1 cellular context compared by ENCODE assay signal in the genomic region with DNA sequence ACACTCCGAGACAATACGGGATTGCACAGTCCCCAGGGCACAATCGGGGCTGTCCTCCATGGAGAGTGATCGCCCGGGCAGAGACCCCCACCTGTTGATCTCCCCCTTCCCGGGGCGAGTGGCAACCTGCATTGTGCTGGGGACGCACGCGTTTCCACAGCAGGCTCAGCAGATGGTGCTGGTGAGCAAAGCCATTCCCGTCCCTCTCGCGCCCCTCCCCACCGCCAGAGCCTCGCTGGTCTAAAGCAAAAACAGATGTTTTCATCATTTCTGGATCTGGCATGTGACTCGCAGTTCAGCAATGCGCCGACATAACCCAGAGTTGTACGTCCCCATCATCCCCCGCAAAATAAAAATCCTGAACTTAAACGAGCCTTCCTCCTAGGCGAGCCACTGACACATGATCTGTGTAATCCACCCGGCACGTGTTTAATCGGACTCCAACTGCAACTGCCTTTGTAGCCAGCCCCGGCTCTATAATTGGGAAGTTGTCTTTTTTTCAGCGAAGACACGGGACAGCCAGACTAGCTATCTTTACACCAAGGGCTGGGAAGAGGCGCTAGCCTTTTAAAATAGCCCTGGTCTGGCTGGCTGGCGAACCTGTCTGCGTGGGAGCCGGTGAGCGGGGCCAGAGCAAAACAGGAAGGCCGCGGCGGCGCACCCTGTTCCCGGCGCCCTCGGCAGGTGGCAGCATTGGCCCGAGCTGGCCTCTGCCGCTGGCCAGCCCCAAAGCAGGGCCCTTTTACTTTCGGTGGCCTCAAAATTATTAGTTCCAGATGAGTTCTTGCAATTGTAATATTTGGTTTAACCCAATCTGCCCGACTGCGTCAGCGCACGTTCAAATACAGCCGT.
TF ChIP-seq lines count a peak whose summit lies in the region.

No MANE protein-coding gene starts in this region.

TF ChIP-seq in neural cell, 6 proteins besides CTCF, POLR2A, EP300 and RAD21 (continued from another document):
- no peak for TF ChIP-seq TAF1 (IDR thresholded peaks at IDR 0.05; ENCODE audit: low read depth)
